In the genomic region with DNA sequence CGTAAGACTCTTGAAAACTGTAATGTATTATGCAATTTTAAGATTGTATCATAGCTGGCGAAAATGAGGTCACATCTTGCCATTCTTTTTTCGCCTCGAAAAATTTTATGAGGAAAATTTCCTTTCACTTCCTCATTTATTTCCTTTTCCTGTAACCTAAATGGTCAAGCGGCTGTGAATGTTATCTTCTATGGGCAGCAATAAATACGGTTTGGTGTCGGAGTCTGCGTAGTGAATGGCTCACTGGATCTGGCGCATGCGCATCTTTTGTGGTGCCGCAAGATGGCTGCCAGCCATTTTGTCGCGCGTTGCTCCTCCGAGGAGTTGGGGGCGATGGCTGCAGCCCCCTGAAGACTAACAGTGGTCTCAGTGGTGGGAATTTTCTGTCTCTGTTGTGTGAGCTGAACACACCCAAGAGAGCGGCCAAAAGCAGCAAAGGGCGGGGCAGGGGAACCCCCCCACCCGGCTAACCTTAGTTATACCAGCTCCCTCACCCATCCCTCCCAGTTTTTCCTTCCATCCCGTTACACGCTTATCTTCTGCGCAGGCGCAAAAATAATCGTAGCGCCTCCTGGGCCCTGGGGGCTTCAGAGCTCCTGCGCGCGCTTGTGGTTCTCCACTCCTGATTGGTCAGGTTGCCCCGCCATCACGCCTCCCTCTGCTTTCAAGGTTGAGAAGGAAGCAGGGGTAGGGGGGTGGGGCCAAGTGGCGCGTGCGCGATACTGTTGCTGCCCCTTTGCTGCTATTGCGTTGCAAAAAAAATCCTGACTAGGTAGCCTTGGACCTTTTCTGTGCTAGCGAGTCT, we compare ENCODE assay signal across 1 cellular context.
TF ChIP-seq lines count a peak whose summit lies in the region.

A gene (plus strand): TSS at position 722 of the 805 bp plus-strand sequence. CDS start 568 bp downstream, outside the sequence.

TF ChIP-seq in K562, 482 proteins besides CTCF, POLR2A, EP300 and RAD21 (continued from another document and continues in another):
- TF ChIP-seq, protein P1, sequence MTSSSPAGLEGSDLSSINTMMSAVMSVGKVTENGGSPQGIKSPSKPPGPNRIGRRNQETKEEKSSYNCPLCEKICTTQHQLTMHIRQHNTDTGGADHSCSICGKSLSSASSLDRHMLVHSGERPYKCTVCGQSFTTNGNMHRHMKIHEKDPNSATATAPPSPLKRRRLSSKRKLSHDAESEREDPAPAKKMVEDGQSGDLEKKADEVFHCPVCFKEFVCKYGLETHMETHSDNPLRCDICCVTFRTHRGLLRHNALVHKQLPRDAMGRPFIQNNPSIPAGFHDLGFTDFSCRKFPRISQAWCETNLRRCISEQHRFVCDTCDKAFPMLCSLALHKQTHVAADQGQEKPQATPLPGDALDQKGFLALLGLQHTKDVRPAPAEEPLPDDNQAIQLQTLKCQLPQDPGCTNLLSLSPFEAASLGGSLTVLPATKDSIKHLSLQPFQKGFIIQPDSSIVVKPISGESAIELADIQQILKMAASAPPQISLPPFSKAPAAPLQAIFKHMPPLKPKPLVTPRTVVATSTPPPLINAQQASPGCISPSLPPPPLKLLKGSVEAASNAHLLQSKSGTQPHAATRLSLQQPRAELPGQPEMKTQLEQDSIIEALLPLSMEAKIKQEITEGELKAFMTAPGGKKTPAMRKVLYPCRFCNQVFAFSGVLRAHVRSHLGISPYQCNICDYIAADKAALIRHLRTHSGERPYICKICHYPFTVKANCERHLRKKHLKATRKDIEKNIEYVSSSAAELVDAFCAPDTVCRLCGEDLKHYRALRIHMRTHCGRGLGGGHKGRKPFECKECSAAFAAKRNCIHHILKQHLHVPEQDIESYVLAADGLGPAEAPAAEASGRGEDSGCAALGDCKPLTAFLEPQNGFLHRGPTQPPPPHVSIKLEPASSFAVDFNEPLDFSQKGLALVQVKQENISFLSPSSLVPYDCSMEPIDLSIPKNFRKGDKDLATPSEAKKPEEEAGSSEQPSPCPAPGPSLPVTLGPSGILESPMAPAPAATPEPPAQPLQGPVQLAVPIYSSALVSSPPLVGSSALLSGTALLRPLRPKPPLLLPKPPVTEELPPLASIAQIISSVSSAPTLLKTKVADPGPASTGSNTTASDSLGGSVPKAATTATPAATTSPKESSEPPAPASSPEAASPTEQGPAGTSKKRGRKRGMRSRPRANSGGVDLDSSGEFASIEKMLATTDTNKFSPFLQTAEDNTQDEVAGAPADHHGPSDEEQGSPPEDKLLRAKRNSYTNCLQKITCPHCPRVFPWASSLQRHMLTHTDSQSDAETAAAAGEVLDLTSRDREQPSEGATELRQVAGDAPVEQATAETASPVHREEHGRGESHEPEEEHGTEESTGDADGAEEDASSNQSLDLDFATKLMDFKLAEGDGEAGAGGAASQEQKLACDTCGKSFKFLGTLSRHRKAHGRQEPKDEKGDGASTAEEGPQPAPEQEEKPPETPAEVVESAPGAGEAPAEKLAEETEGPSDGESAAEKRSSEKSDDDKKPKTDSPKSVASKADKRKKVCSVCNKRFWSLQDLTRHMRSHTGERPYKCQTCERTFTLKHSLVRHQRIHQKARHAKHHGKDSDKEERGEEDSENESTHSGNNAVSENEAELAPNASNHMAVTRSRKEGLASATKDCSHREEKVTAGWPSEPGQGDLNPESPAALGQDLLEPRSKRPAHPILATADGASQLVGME (CRISPR knock-in tag; IDR thresholded peaks at IDR 0.05), result peak; percentile 86; the same call in 1 of the 2 replicates
- TF ChIP-seq PML (IDR thresholded peaks at IDR 0.05; ENCODE audit: low read length) (no peak; the same call in 1 of the 2 replicates), RBBP5 (IDR thresholded peaks at IDR 0.05; ENCODE audit: borderline replicate concordance, insufficient read depth, low read length, poor library complexity, severe bottlenecking) (peak; percentile 43), CEBPB (tag; IDR thresholded peaks at IDR 0.05) (peak; percentile 100), ZC3H4 (CRISPR knock-in tag; IDR thresholded peaks at IDR 0.05; ENCODE audit: borderline replicate concordance) (no peak), ARHGAP35 (IDR thresholded peaks at IDR 0.05; ENCODE audit: partially characterized antibody) (no peak), FOXJ2 (tag; IDR thresholded peaks at IDR 0.05) (peak; percentile 75), SRSF3 (IDR thresholded peaks at IDR 0.05; ENCODE audit: insufficient read depth, low read length) (no peak), MEF2D (tag; conservative IDR thresholded peaks at IDR 0.05; ENCODE audit: low read depth) (peak; percentile 56; the same call in 1 of the 2 replicates), NFYB (IDR thresholded peaks at IDR 0.05; ENCODE audit: extremely low read depth, insufficient read length) (peak; percentile 20), LARP7 (IDR thresholded peaks at IDR 0.05) (no peak), POU5F1 (IDR thresholded peaks at IDR 0.05; ENCODE audit: borderline replicate concordance, low read depth, low read length, partially characterized antibody) (no peak), ZNF436 (CRISPR knock-in tag; IDR thresholded peaks at IDR 0.05) (peak; percentile 20; the same call in 1 of the 2 replicates), BCL6 (CRISPR knock-in tag; IDR thresholded peaks at IDR 0.05) (no peak), ILF3 (IDR thresholded peaks at IDR 0.05; ENCODE audit: borderline replicate concordance) (no peak), BMI1 (IDR thresholded peaks at IDR 0.05; ENCODE audit: low read length) (no peak)
- TF ChIP-seq, protein P2, sequence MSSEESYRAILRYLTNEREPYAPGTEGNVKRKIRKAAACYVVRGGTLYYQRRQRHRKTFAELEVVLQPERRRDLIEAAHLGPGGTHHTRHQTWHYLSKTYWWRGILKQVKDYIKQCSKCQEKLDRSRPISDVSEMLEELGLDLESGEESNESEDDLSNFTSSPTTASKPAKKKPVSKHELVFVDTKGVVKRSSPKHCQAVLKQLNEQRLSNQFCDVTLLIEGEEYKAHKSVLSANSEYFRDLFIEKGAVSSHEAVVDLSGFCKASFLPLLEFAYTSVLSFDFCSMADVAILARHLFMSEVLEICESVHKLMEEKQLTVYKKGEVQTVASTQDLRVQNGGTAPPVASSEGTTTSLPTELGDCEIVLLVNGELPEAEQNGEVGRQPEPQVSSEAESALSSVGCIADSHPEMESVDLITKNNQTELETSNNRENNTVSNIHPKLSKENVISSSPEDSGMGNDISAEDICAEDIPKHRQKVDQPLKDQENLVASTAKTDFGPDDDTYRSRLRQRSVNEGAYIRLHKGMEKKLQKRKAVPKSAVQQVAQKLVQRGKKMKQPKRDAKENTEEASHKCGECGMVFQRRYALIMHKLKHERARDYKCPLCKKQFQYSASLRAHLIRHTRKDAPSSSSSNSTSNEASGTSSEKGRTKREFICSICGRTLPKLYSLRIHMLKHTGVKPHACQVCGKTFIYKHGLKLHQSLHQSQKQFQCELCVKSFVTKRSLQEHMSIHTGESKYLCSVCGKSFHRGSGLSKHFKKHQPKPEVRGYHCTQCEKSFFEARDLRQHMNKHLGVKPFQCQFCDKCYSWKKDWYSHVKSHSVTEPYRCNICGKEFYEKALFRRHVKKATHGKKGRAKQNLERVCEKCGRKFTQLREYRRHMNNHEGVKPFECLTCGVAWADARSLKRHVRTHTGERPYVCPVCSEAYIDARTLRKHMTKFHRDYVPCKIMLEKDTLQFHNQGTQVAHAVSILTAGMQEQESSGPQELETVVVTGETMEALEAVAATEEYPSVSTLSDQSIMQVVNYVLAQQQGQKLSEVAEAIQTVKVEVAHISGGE (CRISPR knock-in tag; IDR thresholded peaks at IDR 0.05), result peak in 1 of 3 experiments; percentile 56; a peak in 1 of 6 replicates
- TF ChIP-seq, protein P3, sequence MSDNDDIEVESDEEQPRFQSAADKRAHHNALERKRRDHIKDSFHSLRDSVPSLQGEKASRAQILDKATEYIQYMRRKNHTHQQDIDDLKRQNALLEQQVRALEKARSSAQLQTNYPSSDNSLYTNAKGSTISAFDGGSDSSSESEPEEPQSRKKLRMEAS (CRISPR knock-in tag; IDR thresholded peaks at IDR 0.05), result peak; percentile 75
- TF ChIP-seq, protein P4, sequence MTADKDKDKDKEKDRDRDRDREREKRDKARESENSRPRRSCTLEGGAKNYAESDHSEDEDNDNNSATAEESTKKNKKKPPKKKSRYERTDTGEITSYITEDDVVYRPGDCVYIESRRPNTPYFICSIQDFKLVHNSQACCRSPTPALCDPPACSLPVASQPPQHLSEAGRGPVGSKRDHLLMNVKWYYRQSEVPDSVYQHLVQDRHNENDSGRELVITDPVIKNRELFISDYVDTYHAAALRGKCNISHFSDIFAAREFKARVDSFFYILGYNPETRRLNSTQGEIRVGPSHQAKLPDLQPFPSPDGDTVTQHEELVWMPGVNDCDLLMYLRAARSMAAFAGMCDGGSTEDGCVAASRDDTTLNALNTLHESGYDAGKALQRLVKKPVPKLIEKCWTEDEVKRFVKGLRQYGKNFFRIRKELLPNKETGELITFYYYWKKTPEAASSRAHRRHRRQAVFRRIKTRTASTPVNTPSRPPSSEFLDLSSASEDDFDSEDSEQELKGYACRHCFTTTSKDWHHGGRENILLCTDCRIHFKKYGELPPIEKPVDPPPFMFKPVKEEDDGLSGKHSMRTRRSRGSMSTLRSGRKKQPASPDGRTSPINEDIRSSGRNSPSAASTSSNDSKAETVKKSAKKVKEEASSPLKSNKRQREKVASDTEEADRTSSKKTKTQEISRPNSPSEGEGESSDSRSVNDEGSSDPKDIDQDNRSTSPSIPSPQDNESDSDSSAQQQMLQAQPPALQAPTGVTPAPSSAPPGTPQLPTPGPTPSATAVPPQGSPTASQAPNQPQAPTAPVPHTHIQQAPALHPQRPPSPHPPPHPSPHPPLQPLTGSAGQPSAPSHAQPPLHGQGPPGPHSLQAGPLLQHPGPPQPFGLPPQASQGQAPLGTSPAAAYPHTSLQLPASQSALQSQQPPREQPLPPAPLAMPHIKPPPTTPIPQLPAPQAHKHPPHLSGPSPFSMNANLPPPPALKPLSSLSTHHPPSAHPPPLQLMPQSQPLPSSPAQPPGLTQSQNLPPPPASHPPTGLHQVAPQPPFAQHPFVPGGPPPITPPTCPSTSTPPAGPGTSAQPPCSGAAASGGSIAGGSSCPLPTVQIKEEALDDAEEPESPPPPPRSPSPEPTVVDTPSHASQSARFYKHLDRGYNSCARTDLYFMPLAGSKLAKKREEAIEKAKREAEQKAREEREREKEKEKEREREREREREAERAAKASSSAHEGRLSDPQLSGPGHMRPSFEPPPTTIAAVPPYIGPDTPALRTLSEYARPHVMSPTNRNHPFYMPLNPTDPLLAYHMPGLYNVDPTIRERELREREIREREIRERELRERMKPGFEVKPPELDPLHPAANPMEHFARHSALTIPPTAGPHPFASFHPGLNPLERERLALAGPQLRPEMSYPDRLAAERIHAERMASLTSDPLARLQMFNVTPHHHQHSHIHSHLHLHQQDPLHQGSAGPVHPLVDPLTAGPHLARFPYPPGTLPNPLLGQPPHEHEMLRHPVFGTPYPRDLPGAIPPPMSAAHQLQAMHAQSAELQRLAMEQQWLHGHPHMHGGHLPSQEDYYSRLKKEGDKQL (CRISPR knock-in tag; IDR thresholded peaks at IDR 0.05; ENCODE audit: borderline replicate concordance), result no peak
- TF ChIP-seq, protein P5, sequence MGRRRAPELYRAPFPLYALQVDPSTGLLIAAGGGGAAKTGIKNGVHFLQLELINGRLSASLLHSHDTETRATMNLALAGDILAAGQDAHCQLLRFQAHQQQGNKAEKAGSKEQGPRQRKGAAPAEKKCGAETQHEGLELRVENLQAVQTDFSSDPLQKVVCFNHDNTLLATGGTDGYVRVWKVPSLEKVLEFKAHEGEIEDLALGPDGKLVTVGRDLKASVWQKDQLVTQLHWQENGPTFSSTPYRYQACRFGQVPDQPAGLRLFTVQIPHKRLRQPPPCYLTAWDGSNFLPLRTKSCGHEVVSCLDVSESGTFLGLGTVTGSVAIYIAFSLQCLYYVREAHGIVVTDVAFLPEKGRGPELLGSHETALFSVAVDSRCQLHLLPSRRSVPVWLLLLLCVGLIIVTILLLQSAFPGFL (CRISPR knock-in tag; IDR thresholded peaks at IDR 0.05), result no peak
- TF ChIP-seq, protein P6, sequence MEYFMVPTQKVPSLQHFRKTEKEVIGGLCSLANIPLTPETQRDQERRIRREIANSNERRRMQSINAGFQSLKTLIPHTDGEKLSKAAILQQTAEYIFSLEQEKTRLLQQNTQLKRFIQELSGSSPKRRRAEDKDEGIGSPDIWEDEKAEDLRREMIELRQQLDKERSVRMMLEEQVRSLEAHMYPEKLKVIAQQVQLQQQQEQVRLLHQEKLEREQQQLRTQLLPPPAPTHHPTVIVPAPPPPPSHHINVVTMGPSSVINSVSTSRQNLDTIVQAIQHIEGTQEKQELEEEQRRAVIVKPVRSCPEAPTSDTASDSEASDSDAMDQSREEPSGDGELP (CRISPR knock-in tag; IDR thresholded peaks at IDR 0.05; ENCODE audit: borderline replicate concordance), result peak; percentile 57; the same call in 1 of the 2 replicates
- TF ChIP-seq, protein P7, sequence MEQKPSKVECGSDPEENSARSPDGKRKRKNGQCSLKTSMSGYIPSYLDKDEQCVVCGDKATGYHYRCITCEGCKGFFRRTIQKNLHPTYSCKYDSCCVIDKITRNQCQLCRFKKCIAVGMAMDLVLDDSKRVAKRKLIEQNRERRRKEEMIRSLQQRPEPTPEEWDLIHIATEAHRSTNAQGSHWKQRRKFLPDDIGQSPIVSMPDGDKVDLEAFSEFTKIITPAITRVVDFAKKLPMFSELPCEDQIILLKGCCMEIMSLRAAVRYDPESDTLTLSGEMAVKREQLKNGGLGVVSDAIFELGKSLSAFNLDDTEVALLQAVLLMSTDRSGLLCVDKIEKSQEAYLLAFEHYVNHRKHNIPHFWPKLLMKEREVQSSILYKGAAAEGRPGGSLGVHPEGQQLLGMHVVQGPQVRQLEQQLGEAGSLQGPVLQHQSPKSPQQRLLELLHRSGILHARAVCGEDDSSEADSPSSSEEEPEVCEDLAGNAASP (IDR thresholded peaks at IDR 0.05), result no peak
- TF ChIP-seq, protein P8, sequence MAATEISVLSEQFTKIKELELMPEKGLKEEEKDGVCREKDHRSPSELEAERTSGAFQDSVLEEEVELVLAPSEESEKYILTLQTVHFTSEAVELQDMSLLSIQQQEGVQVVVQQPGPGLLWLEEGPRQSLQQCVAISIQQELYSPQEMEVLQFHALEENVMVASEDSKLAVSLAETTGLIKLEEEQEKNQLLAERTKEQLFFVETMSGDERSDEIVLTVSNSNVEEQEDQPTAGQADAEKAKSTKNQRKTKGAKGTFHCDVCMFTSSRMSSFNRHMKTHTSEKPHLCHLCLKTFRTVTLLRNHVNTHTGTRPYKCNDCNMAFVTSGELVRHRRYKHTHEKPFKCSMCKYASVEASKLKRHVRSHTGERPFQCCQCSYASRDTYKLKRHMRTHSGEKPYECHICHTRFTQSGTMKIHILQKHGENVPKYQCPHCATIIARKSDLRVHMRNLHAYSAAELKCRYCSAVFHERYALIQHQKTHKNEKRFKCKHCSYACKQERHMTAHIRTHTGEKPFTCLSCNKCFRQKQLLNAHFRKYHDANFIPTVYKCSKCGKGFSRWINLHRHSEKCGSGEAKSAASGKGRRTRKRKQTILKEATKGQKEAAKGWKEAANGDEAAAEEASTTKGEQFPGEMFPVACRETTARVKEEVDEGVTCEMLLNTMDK (IDR thresholded peaks at IDR 0.05; ENCODE audit: borderline replicate concordance, insufficient read depth, low read depth, low read length, poor library complexity, severe bottlenecking), result no peak
